ENCODE assay signal across 1 cellular context in the genomic region with DNA sequence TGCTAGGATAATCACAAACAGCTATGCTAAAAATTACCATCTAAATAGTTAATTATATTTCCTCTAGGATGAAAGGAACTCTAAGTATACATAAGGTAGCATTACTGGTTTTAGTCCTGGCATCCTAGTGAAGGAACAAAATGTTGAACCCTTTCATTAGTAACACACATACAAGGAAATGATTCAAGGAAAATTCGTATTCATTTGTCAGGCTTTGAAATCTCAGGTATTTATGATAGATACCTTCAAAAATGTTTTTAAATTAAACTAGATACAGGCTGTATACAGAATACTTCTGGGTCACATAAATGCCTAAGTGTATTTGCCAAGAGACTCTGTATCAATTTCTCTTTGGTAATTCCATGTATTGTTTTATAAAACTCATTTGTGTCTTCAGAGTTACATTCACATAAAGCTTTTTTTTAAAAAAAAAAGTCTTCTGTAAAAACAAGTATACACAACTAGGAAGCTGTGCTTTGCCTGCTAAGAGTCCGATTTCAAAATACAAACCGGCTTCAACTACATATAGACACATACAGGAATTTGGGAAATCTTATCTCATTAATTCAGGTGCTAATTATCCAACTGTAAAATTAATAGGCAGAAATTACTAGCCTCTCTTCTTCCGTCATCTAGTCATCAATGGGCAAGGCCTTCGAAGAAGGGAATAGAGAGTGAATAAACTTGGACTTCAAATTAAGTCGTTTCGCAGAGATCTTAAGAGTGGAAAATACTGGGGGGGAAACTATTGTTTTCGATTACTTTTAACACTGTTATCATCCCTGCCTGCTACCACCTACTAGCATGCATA.
TF ChIP-seq lines count a peak whose summit lies in the region.

No MANE protein-coding gene starts in this region.

TF ChIP-seq in HepG2, 621 proteins besides CTCF, POLR2A, EP300 and RAD21:
- no peak for TF ChIP-seq ARID2 (CRISPR knock-in tag; IDR thresholded peaks at IDR 0.05; ENCODE audit: borderline replicate concordance)
- TF ChIP-seq, protein P1, sequence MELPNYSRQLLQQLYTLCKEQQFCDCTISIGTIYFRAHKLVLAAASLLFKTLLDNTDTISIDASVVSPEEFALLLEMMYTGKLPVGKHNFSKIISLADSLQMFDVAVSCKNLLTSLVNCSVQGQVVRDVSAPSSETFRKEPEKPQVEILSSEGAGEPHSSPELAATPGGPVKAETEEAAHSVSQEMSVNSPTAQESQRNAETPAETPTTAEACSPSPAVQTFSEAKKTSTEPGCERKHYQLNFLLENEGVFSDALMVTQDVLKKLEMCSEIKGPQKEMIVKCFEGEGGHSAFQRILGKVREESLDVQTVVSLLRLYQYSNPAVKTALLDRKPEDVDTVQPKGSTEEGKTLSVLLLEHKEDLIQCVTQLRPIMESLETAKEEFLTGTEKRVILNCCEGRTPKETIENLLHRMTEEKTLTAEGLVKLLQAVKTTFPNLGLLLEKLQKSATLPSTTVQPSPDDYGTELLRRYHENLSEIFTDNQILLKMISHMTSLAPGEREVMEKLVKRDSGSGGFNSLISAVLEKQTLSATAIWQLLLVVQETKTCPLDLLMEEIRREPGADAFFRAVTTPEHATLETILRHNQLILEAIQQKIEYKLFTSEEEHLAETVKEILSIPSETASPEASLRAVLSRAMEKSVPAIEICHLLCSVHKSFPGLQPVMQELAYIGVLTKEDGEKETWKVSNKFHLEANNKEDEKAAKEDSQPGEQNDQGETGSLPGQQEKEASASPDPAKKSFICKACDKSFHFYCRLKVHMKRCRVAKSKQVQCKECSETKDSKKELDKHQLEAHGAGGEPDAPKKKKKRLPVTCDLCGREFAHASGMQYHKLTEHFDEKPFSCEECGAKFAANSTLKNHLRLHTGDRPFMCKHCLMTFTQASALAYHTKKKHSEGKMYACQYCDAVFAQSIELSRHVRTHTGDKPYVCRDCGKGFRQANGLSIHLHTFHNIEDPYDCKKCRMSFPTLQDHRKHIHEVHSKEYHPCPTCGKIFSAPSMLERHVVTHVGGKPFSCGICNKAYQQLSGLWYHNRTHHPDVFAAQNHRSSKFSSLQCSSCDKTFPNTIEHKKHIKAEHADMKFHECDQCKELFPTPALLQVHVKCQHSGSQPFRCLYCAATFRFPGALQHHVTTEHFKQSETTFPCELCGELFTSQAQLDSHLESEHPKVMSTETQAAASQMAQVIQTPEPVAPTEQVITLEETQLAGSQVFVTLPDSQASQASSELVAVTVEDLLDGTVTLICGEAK (IDR thresholded peaks at IDR 0.05) = 0 out of 2 replicates have a peak, but pooled peaks have one; percentile 4
- TF ChIP-seq, protein P1 (CRISPR knock-in tag; IDR thresholded peaks at IDR 0.05) = no peak
